In the genomic region with DNA sequence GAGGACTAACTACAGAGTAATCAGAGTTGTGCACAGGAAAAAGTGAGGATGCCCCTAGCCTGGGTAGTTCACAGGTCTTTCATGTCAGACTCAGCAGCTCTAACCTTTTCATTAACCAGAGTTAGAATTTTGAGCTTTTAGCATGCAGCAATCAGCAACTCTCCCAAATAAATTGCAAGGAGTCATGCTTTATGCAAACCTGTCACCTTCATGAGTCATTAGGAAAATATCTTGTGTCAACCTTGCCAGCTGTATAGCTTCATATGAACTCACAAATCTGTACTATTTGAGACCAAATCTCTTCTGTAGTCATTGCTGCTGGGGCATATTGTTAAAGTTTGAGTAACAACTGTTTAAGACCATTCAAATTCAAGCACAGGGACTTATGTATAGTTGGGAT, we compare ENCODE assay signal across 1 cellular context.
TF ChIP-seq lines count a peak whose summit lies in the region.

No MANE protein-coding gene starts in this region.

TF ChIP-seq in SK-N-SH treated with all-trans-retinoic acid at 6 μM for 48 hours, 23 proteins besides CTCF, POLR2A, EP300 and RAD21 (continued from another document):
- TF ChIP-seq GLIS3 (CRISPR knock-in tag; IDR thresholded peaks at IDR 0.05) (no peak), CSDC2 (CRISPR knock-in tag; IDR thresholded peaks at IDR 0.05) (no peak), ZNF70 (CRISPR knock-in tag; IDR thresholded peaks at IDR 0.05) (no peak), RARB (CRISPR knock-in tag; IDR thresholded peaks at IDR 0.05) (no peak), ARNTL (CRISPR knock-in tag; IDR thresholded peaks at IDR 0.05; ENCODE audit: borderline replicate concordance, low read depth) (no peak), BACH2 (CRISPR knock-in tag; IDR thresholded peaks at IDR 0.05; ENCODE audit: borderline replicate concordance) (no peak), ZNF8 (CRISPR knock-in tag; IDR thresholded peaks at IDR 0.05) (no peak)
- TF ChIP-seq, protein P1, sequence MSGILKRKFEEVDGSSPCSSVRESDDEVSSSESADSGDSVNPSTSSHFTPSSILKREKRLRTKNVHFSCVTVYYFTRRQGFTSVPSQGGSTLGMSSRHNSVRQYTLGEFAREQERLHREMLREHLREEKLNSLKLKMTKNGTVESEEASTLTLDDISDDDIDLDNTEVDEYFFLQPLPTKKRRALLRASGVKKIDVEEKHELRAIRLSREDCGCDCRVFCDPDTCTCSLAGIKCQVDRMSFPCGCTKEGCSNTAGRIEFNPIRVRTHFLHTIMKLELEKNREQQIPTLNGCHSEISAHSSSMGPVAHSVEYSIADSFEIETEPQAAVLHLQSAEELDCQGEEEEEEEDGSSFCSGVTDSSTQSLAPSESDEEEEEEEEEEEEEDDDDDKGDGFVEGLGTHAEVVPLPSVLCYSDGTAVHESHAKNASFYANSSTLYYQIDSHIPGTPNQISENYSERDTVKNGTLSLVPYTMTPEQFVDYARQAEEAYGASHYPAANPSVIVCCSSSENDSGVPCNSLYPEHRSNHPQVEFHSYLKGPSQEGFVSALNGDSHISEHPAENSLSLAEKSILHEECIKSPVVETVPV (CRISPR knock-in tag; IDR thresholded peaks at IDR 0.05), result no peak
- TF ChIP-seq, protein P2, sequence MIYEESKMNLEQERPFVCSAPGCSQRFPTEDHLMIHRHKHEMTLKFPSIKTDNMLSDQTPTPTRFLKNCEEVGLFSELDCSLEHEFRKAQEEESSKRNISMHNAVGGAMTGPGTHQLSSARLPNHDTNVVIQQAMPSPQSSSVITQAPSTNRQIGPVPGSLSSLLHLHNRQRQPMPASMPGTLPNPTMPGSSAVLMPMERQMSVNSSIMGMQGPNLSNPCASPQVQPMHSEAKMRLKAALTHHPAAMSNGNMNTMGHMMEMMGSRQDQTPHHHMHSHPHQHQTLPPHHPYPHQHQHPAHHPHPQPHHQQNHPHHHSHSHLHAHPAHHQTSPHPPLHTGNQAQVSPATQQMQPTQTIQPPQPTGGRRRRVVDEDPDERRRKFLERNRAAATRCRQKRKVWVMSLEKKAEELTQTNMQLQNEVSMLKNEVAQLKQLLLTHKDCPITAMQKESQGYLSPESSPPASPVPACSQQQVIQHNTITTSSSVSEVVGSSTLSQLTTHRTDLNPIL (CRISPR knock-in tag; IDR thresholded peaks at IDR 0.05; ENCODE audit: low read depth), result no peak
